ENCODE assay signal across 2 cellular contexts in the genomic region with DNA sequence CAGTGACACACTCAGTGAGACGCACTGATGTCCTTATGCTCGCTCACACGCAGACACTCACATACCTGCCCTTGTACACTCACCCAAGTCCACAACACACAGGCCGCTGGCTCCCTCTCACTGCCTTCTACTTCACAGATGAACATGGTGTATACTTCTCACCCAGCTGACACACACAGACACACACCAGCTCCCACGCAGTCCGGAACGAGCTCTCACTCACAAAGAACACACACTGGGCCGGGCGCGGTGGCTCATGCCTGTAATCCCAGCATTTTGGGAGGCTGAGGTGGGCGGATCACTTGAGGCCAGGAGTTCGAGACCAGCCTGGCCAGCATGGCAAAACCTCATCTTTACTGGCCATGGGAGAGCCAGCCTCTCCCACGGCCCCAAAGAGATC.
A peak's percentile ranks its signal among the peaks of the same experiment; 100 is the strongest.
TF ChIP-seq lines count a peak whose summit lies in the region.

No MANE protein-coding gene starts in this region.

TF ChIP-seq in HEK293, 187 proteins besides CTCF, POLR2A, EP300 and RAD21 (continued from another document):
- TF ChIP-seq, protein P1, sequence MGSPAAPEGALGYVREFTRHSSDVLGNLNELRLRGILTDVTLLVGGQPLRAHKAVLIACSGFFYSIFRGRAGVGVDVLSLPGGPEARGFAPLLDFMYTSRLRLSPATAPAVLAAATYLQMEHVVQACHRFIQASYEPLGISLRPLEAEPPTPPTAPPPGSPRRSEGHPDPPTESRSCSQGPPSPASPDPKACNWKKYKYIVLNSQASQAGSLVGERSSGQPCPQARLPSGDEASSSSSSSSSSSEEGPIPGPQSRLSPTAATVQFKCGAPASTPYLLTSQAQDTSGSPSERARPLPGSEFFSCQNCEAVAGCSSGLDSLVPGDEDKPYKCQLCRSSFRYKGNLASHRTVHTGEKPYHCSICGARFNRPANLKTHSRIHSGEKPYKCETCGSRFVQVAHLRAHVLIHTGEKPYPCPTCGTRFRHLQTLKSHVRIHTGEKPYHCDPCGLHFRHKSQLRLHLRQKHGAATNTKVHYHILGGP (tag by site-specific recombination; IDR thresholded peaks at IDR 0.05), result no peak
- TF ChIP-seq TRIM28 (IDR thresholded peaks at IDR 0.05; ENCODE audit: borderline replicate concordance, low read length) (no peak), ZFHX2 (tag by site-specific recombination; conservative IDR thresholded peaks at IDR 0.05) (peak; percentile 56)

TF ChIP-seq in SK-N-SH, 30 proteins besides CTCF, POLR2A, EP300 and RAD21 (continued from another document):
- TF ChIP-seq, protein P2, sequence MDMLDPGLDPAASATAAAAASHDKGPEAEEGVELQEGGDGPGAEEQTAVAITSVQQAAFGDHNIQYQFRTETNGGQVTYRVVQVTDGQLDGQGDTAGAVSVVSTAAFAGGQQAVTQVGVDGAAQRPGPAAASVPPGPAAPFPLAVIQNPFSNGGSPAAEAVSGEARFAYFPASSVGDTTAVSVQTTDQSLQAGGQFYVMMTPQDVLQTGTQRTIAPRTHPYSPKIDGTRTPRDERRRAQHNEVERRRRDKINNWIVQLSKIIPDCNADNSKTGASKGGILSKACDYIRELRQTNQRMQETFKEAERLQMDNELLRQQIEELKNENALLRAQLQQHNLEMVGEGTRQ (IDR thresholded peaks at IDR 0.05; ENCODE audit: borderline replicate concordance, low read depth, low read length), result no peak
- no peak for TF ChIP-seq ELF1 (IDR thresholded peaks at IDR 0.05)
